In genomic region chr14:76067536-76067935, GRCh38 we compare ENCODE assay signal across 17 cellular contexts.
DNase-seq lines count a peak whose midpoint lies in the region; ATAC-seq and TF ChIP-seq lines count a peak whose summit lies in the region.
"Had no signal": no experiment of that assay in that cellular context is flagged by ENCODE, and none has a peak within 500 bp of the region (broad histone marks: within the 10 kb centered on the region; RNA-seq: fewer than 3 reads in every experiment).

No MANE protein-coding gene starts in this region.

- CTCF ChIA-PET in AG04449 (lab: Yijun Ruan, JAX) = interaction anchor here (0.9 to 1.8 kb wide), 3 partner anchors 15 to 986 kb away, joined by 3 to 6 read pairs (median 4); no protein-coding TSS in a partner anchor

- no peaks in the 10 kb centered on the region for H3K27me3 Mint-ChIP-seq in chondrocyte (ENCODE audit: low read depth)
- H3K27me3 Mint-ChIP-seq: CD4-positive, alpha-beta memory T cell had no signal

- H4K20me1 ChIP-seq in osteoblast (ENCODE audit: insufficient read depth, low read length) = no peaks in the 10 kb centered on the region

- peaks cover 42% of the 10 kb centered on the region for H3K36me3 Mint-ChIP-seq in chondrocyte (ENCODE audit: low read depth)

- H3K4me3 ChIP-seq in AG04449 (ENCODE audit: low read depth, low read length) (no peak overlapping the region), osteoblast (ENCODE audit: insufficient read depth, low read length) (no peak overlapping the region), ovary (no peak overlapping the region), gastroesophageal sphincter (no peak overlapping the region)
- H3K4me3 ChIP-seq: GM23338 had no signal

- intact Hi-C loops in ovary (cut with DNase I) = no loop called here

- peak overlapping the region; percentile 65 for H3K27ac Mint-ChIP-seq in chondrocyte (ENCODE audit: unreplicated experiment)
- H3K27ac Mint-ChIP-seq: CD4-positive, alpha-beta memory T cell; GM23338; H9 had no signal

- H3K36me3 ChIP-seq in osteoblast (ENCODE audit: insufficient read depth, low read length) (peaks cover 23% of the 10 kb centered on the region), ovary (no peaks in the 10 kb centered on the region), gastroesophageal sphincter (peaks cover 0 to 88% of the 10 kb centered on the region in 2 donors)

- DNase-seq in AG04449 (ENCODE audit: low read depth, low spot score) (peak; percentile 10), MV-4-11 (lab: John Stamatoyannopoulos, UW) (peak; percentile 69), chondrocyte (ENCODE audit: low spot score) (no peak), osteoblast (ENCODE audit: insufficient read length, low spot score, missing footprints) (peak; percentile 5), medulla oblongata (ENCODE audit: extremely low spot score) (no peak), NCI-H774 (lab: John Stamatoyannopoulos, UW) (no peak), ovary (no peak)
- DNase-seq: C1 segment of cervical spinal cord; Caco-2; CD4-positive, alpha-beta memory T cell; DMS153; DMS79 treated with DMSO at 0.1 percent for 48 hours; H9 had no signal

- H3K9me3 ChIP-seq in osteoblast (ENCODE audit: low read depth, low read length) (no peaks in the 10 kb centered on the region), ovary (no peaks in the 10 kb centered on the region), gastroesophageal sphincter (peaks cover 0 to 8% (median 0%) of the 10 kb centered on the region in 3 donors)
- H3K9me3 ChIP-seq: Caco-2 had no signal

- ATAC-seq in gastroesophageal sphincter = no peak
- ATAC-seq: GM23338, HCT116 had no signal

- TF ChIP-seq POLR2A in ovary (IDR thresholded peaks at IDR 0.05) = no peak
- no peak for TF ChIP-seq POLR2A in gastroesophageal sphincter (IDR thresholded peaks at IDR 0.05)

- no peak overlapping the region for H3K4me2 ChIP-seq in osteoblast (ENCODE audit: insufficient read depth, low read length)
- H3K4me2 ChIP-seq: GM23338 had no signal

- H3K27me3 ChIP-seq in osteoblast (ENCODE audit: insufficient read depth, low read length) = no peaks in the 10 kb centered on the region
- no peaks in the 10 kb centered on the region for H3K27me3 ChIP-seq in ovary
- no peaks in the 10 kb centered on the region for H3K27me3 ChIP-seq in gastroesophageal sphincter

- TF ChIP-seq EP300 in ovary (IDR thresholded peaks at IDR 0.05) (no peak), gastroesophageal sphincter (IDR thresholded peaks at IDR 0.05) (no peak)

- H3K79me2 ChIP-seq in osteoblast (ENCODE audit: insufficient read depth, low read length) = no peaks in the 10 kb centered on the region

- H3K4me1 ChIP-seq in osteoblast (ENCODE audit: insufficient read depth, low read length) (no peaks in the 10 kb centered on the region), ovary (ENCODE audit: insufficient read depth) (no peaks in the 10 kb centered on the region), gastroesophageal sphincter (no peaks in the 10 kb centered on the region)
- H3K4me1 ChIP-seq: Caco-2 had no signal

- H3K9me3 Mint-ChIP-seq in chondrocyte (ENCODE audit: low read depth) = peaks cover 9% of the 10 kb centered on the region

- no peak overlapping the region for H3K4me3 Mint-ChIP-seq in chondrocyte (ENCODE audit: unreplicated experiment)
- H3K4me3 Mint-ChIP-seq: CD4-positive, alpha-beta memory T cell; GM23338; H9 had no signal

- H3K27ac ChIP-seq in osteoblast (ENCODE audit: low read depth, low read length) (no peak overlapping the region), ovary (no peak overlapping the region), gastroesophageal sphincter (no peak overlapping the region)
- H3K27ac ChIP-seq: 22Rv1 had no signal

- TF ChIP-seq CTCF in AG04449 (IDR thresholded peaks at IDR 0.05; ENCODE audit: insufficient read depth, low read length, missing control alignments) (no peak), chondrocyte (IDR thresholded peaks at IDR 0.05) (no peak), osteoblast (IDR thresholded peaks at IDR 0.05; ENCODE audit: extremely low read depth, low read depth, low read length) (no peak), ovary (IDR thresholded peaks at IDR 0.05) (no peak), gastroesophageal sphincter (IDR thresholded peaks at IDR 0.05) (no peak)

- H3K4me1 Mint-ChIP-seq in chondrocyte (ENCODE audit: low read depth) = no peaks in the 10 kb centered on the region
- H3K4me1 Mint-ChIP-seq: CD4-positive, alpha-beta memory T cell; GM23338; H9 had no signal

- 80 to 94% (median 90%) methylated on average over 5 of the region's 5 CpGs for WGBS in ovary, 3 donors
- WGBS in gastroesophageal sphincter (ENCODE audit: low coverage in 1 of 2), 2 donors = 83 to 93% methylated on average over 2 to 5 of the region's 5 CpGs

- no peak overlapping the region for H2AFZ ChIP-seq in osteoblast (ENCODE audit: low read length)
- H2AFZ ChIP-seq: GM23338 had no signal

- POLR2A ChIA-PET in AG04449 (lab: Yijun Ruan, JAX) = no interaction called here

Comparison
In these comparisons a context has a peak if more than half of its experiments do, and no peak if none do; other contexts are left out.
1. DNase-seq: peak in AG04449 (single experiment), MV-4-11 (single experiment) and osteoblast (single experiment); none in chondrocyte (single experiment), medulla oblongata (single experiment), NCI-H774 (single experiment) and ovary (0 of 5).